ENCODE assay signal across 8 cellular contexts in the genomic region with DNA sequence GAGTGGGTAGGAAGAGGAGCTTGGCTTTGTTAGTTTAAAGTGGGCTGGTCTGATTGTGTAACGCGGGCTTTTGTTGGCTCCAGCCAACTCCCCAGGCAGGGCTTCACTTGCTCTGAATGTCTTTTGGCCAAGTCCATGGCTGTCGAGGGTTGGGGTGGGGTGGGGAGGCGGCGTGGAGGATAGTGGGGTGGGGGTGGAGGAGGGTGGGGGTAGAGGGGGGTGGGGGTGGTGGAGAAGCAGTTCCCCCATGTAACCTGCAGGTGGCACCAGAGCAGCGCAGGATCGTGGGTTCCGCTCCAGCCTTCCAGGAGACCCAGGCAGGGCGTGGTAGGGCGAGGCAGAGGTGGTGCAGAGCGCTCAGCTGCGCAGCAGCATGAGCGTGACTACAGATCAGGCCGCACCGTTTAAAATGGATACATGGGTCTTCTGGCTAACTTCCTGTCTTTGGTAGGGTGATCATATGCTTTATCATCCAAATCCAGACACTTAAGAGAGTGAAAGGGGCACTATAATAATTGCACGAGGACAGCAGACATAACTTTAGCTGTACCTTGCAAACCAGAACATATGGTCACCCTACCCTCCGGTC. TPM values are rescaled to one million over a fixed set of nuclear protein-coding genes. Genes with fewer than 3 reads are reported as not detected.
A peak's percentile ranks its signal among the peaks of the same experiment; 100 is the strongest.
DNase-seq lines count a peak whose midpoint lies in the region; ATAC-seq and TF ChIP-seq lines count a peak whose summit lies in the region.

No MANE protein-coding gene starts in this region.

- no peaks in the 10 kb centered on the region for H3K27me3 ChIP-seq in lower lobe of right lung (ENCODE audit: low read depth)

- no peak overlapping the region for H3K4me3 Mint-ChIP-seq in activated CD4-positive, alpha-beta T cell treated with anti-CD3 and anti-CD28 coated beads, Interleukin-2, amount 10 ng/mL, durations not matched to agents 7 days and 5 days
- H3K4me3 Mint-ChIP-seq in dendritic cell treated with granulocyte-macrophage colony-stimulating factor and Interleukin-4, amounts not matched to agents 40 ng/mL and 50 ng/mL, for 4 days = peak overlapping the region; percentile 45

- TF ChIP-seq CTCF in AG04449 (IDR thresholded peaks at IDR 0.05; ENCODE audit: insufficient read depth, low read length, missing control alignments) = peak; percentile 79
- TF ChIP-seq CTCF in lower lobe of right lung (IDR thresholded peaks at IDR 0.05) = peak; percentile 45

- H3K4me1 ChIP-seq in lower lobe of right lung = peaks cover 33% of the 10 kb centered on the region

- intact Hi-C loops in dendritic cell treated with granulocyte-macrophage colony-stimulating factor and Interleukin-4, amounts not matched to agents 40 ng/mL and 50 ng/mL, for 4 days (cut with micrococcal nuclease) = no loop called here
- intact Hi-C loops in lower lobe of right lung (cut with DNase I) = no loop called here

- H3K9me3 ChIP-seq in lower lobe of right lung = no peaks in the 10 kb centered on the region

- no peaks in the 10 kb centered on the region for H3K9me3 Mint-ChIP-seq in activated CD4-positive, alpha-beta T cell treated with anti-CD3 and anti-CD28 coated beads, Interleukin-2, amount 10 ng/mL, durations not matched to agents 7 days and 5 days
- H3K9me3 Mint-ChIP-seq in dendritic cell treated with granulocyte-macrophage colony-stimulating factor and Interleukin-4, amounts not matched to agents 40 ng/mL and 50 ng/mL, for 4 days = no peaks in the 10 kb centered on the region

- CTCF ChIA-PET in AG04449 (lab: Yijun Ruan, JAX) = interaction anchor here (0.6 to 25.5 kb wide), 28 partner anchors 11 to 1221 kb away, joined by 3 to 554 read pairs (median 4); partner anchors contain the start of genes PML and STOML1
- CTCF ChIA-PET in activated CD4-positive, alpha-beta T cell treated with anti-CD3 and anti-CD28 coated beads, Interleukin-2, amount 10 ng/mL, durations not matched to agents 7 days and 5 days (lab: Charles Lee) = interaction anchor here (0.6 to 2.2 kb wide), 4 partner anchors 10 to 1221 kb away, joined by 3 to 7 read pairs (median 4); no protein-coding TSS in a partner anchor

- ATAC-seq in lower lobe of right lung = peak; percentile 87 to 92
- no peak for ATAC-seq in HG03442 (IDR thresholded peaks at IDR 0.05; ENCODE audit: unreplicated experiment)

- H3K4me3 ChIP-seq in AG04449 (ENCODE audit: low read depth, low read length) (no peak overlapping the region), lower lobe of right lung (no peak overlapping the region)

- H3K4me1 Mint-ChIP-seq in activated CD4-positive, alpha-beta T cell treated with anti-CD3 and anti-CD28 coated beads, Interleukin-2, amount 10 ng/mL, durations not matched to agents 7 days and 5 days = peaks cover 17% of the 10 kb centered on the region
- peaks cover 30% of the 10 kb centered on the region for H3K4me1 Mint-ChIP-seq in dendritic cell treated with granulocyte-macrophage colony-stimulating factor and Interleukin-4, amounts not matched to agents 40 ng/mL and 50 ng/mL, for 4 days (ENCODE audit: low read depth)

- no peaks in the 10 kb centered on the region for H3K36me3 ChIP-seq in lower lobe of right lung

- H3K36me3 Mint-ChIP-seq in activated CD4-positive, alpha-beta T cell treated with anti-CD3 and anti-CD28 coated beads, Interleukin-2, amount 10 ng/mL, durations not matched to agents 7 days and 5 days (ENCODE audit: low read depth) = no peaks in the 10 kb centered on the region
- no peaks in the 10 kb centered on the region for H3K36me3 Mint-ChIP-seq in dendritic cell treated with granulocyte-macrophage colony-stimulating factor and Interleukin-4, amounts not matched to agents 40 ng/mL and 50 ng/mL, for 4 days (ENCODE audit: low read depth)

- H3K27ac Mint-ChIP-seq in activated CD4-positive, alpha-beta T cell treated with anti-CD3 and anti-CD28 coated beads, Interleukin-2, amount 10 ng/mL, durations not matched to agents 7 days and 5 days = no peak overlapping the region
- H3K27ac Mint-ChIP-seq in dendritic cell treated with granulocyte-macrophage colony-stimulating factor and Interleukin-4, amounts not matched to agents 40 ng/mL and 50 ng/mL, for 4 days = no peak overlapping the region

- no peaks in the 10 kb centered on the region for H3K27me3 Mint-ChIP-seq in activated CD4-positive, alpha-beta T cell treated with anti-CD3 and anti-CD28 coated beads, Interleukin-2, amount 10 ng/mL, durations not matched to agents 7 days and 5 days
- peaks cover 2% of the 10 kb centered on the region for H3K27me3 Mint-ChIP-seq in dendritic cell treated with granulocyte-macrophage colony-stimulating factor and Interleukin-4, amounts not matched to agents 40 ng/mL and 50 ng/mL, for 4 days

- DNase-seq in AG04449 (ENCODE audit: low read depth, low spot score) (no peak), H4 (ENCODE audit: low spot score) (peak; percentile 68), NCI-H526 (lab: John Stamatoyannopoulos, UW) (peak; percentile 35 to 88), lower lobe of right lung (peak; percentile 84)
- DNase-seq in activated CD4-positive, alpha-beta T cell treated with anti-CD3 and anti-CD28 coated beads, Interleukin-2, amount 10 ng/mL, durations not matched to agents 7 days and 5 days = peak; percentile 80
- peak; percentile 39 for DNase-seq in stimulated activated CD8-positive, alpha-beta memory T cell treated with anti-CD3 and anti-CD28 coated beads, Interleukin-12 subunit alpha, Interleukin-12 subunit beta, amount 100 ng/mL, for 1 hour (ENCODE audit: low read depth)

- POLR2A ChIA-PET in AG04449 (lab: Yijun Ruan, JAX) = no interaction called here
- POLR2A ChIA-PET in activated CD4-positive, alpha-beta T cell treated with anti-CD3 and anti-CD28 coated beads, Interleukin-2, amount 10 ng/mL, durations not matched to agents 7 days and 5 days (lab: Charles Lee) = no interaction called here

- no peak overlapping the region for H3K27ac ChIP-seq in lower lobe of right lung

RNA-seq across cellular contexts. Expression of gene GOLGA6A, which starts 28.3 kb away (rescaled TPM):
- not detected in 2 replicates for total RNA-seq in H4 (2014; rRNA removed; shearing (Covaris generic))
- not detected for total RNA-seq in activated CD4-positive, alpha-beta T cell treated with anti-CD3 and anti-CD28 coated beads, Interleukin-2, amount 10 ng/mL, durations not matched to agents 7 days and 5 days
- not detected for total RNA-seq in lower lobe of right lung

RNA-seq across cellular contexts. Expression of gene PML, which starts 59.5 kb away (rescaled TPM):
- total RNA-seq in H4 (2014; rRNA removed; shearing (Covaris generic)) = 19.0 and 20.0 TPM in 2 replicates
- total RNA-seq in activated CD4-positive, alpha-beta T cell treated with anti-CD3 and anti-CD28 coated beads, Interleukin-2, amount 10 ng/mL, durations not matched to agents 7 days and 5 days = 100 to 1,000 TPM; 118 to 122 TPM
- total RNA-seq in lower lobe of right lung = 79.4 TPM
